ENCODE assay signal across 18 cellular contexts in the genomic region with DNA sequence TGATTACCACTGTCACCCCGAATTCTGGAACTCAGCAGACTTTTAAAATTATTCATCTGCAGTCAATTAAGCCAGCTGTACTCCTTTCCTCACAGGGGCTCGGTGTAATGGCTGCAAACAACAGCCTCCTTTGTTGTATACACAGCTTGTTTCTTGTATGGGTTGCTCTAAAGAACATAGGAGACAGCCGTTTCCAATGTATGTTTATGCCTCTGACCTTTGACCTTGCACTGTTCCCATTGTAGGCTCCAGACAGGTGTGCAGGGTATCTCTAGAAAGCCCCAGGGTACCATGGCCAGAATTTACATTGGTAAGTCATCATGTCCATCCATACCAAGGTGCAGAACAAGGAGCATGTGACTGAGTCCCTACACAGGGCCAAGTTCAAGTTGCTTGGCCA. TPM values are rescaled to one million over a fixed set of nuclear protein-coding genes. Genes with fewer than 3 reads are reported as not detected.
A peak's percentile ranks its signal among the peaks of the same experiment; 100 is the strongest.
DNase-seq lines count a peak whose midpoint lies in the region; ATAC-seq and TF ChIP-seq lines count a peak whose summit lies in the region.
"Had no signal": no experiment of that assay in that cellular context is flagged by ENCODE, and none has a peak within 500 bp of the region (broad histone marks: within the 10 kb centered on the region; RNA-seq: fewer than 3 reads in every experiment).

No MANE protein-coding gene starts in this region.

- intact Hi-C loops in sciatic nerve (cut with DNase I) = no loop called here
- intact Hi-C loops in activated T-helper 1 cell treated with anti-CD3 and anti-CD28 coated beads, Interleukin-12 subunit alpha, Interleukin-12 subunit beta, Interleukin-2, Interleukin-4 antibody, amounts not matched to agents 30 ng/mL and 10 ng/mL and 1 ng/mL, durations not matched to agents 14 hours and 24 hours and 36 hours (cut with micrococcal nuclease) = no loop called here

- H3K27me3 ChIP-seq in HL-60 (ENCODE audit: insufficient read depth, poor library complexity, severe bottlenecking) = no peaks in the 10 kb centered on the region
- H3K27me3 ChIP-seq in MG63 = no peaks in the 10 kb centered on the region
- H3K27me3 ChIP-seq: BE2C had no signal

- ATAC-seq in sciatic nerve = peak; percentile 11
- no peak for ATAC-seq in activated T-cell treated with anti-CD3 and anti-CD28 coated beads, Interleukin-2, amount 50 U/mL, for 4 hours
- ATAC-seq: A549, HCT116 had no signal

- no peak overlapping the region for H3K4me3 ChIP-seq in HL-60 (replicated peaks; ENCODE audit: insufficient read depth, low read length)
- H3K4me3 ChIP-seq in MG63 = no peak overlapping the region
- H3K4me3 ChIP-seq: A549, GM23248 had no signal

- H3K36me3 ChIP-seq in MG63 = no peaks in the 10 kb centered on the region
- H3K36me3 ChIP-seq: BE2C had no signal

- H3K9me3 ChIP-seq in MG63 = no peaks in the 10 kb centered on the region
- H3K9me3 ChIP-seq: A549, BE2C had no signal

- no peak for DNase-seq in HL-60 (ENCODE audit: low read depth in 1 of 2, low spot score in 1 of 2)
- peak; percentile 86 for DNase-seq in NCI-H146 (lab: John Stamatoyannopoulos, UW)
- DNase-seq in SK-MEL-5 (ENCODE audit: low read depth, low spot score) = peak; percentile 15
- DNase-seq in sciatic nerve (ENCODE audit: low spot score) = no peak
- DNase-seq in activated T-cell treated with anti-CD3 and anti-CD28 coated beads, Interleukin-2, amount 50 U/mL, for 4 hours = no peak
- no peak for DNase-seq in MG63
- DNase-seq in hypothalamus (lab: John Stamatoyannopoulos, UW) = no peak
- DNase-seq in activated T-helper 1 cell treated with anti-CD3 and anti-CD28 coated beads, Interleukin-12 subunit alpha, Interleukin-12 subunit beta, Interleukin-2, Interleukin-4 antibody, amounts not matched to agents 30 ng/mL and 10 ng/mL and 1 ng/mL, durations not matched to agents 14 hours and 24 hours and 36 hours (ENCODE audit: low spot score) = no peak
- DNase-seq: BE2C; CD4-positive, alpha-beta memory T cell; COR-L47; DND-41; GF-D8; GM23248 had no signal

- no peaks in the 10 kb centered on the region for H3K36me3 Mint-ChIP-seq in activated T-cell treated with anti-CD3 and anti-CD28 coated beads, Interleukin-2, amount 50 U/mL, for 4 hours (ENCODE audit: insufficient read depth)
- H3K36me3 Mint-ChIP-seq in activated T-helper 1 cell treated with anti-CD3 and anti-CD28 coated beads, Interleukin-12 subunit alpha, Interleukin-12 subunit beta, Interleukin-2, Interleukin-4 antibody, amounts not matched to agents 30 ng/mL and 10 ng/mL and 1 ng/mL, durations not matched to agents 14 hours and 24 hours and 36 hours (ENCODE audit: low read depth) = no peaks in the 10 kb centered on the region
- H3K36me3 Mint-ChIP-seq: CD4-positive, alpha-beta memory T cell; IgD-negative memory B cell had no signal

- peak overlapping the region; percentile 89; the same call in 1 of the 2 replicates for H3K27ac ChIP-seq in HL-60 (replicated peaks)
- H3K27ac ChIP-seq: C4-2B, GM23248 had no signal

- no peak overlapping the region for H3K27ac Mint-ChIP-seq in activated T-helper 1 cell treated with anti-CD3 and anti-CD28 coated beads, Interleukin-12 subunit alpha, Interleukin-12 subunit beta, Interleukin-2, Interleukin-4 antibody, amounts not matched to agents 30 ng/mL and 10 ng/mL and 1 ng/mL, durations not matched to agents 14 hours and 24 hours and 36 hours
- H3K27ac Mint-ChIP-seq: CD4-positive, alpha-beta memory T cell; IgD-negative memory B cell had no signal

- H3K4me3 Mint-ChIP-seq in activated T-cell treated with anti-CD3 and anti-CD28 coated beads, Interleukin-2, amount 50 U/mL, for 4 hours = no peak overlapping the region
- no peak overlapping the region for H3K4me3 Mint-ChIP-seq in activated T-helper 1 cell treated with anti-CD3 and anti-CD28 coated beads, Interleukin-12 subunit alpha, Interleukin-12 subunit beta, Interleukin-2, Interleukin-4 antibody, amounts not matched to agents 30 ng/mL and 10 ng/mL and 1 ng/mL, durations not matched to agents 14 hours and 24 hours and 36 hours
- H3K4me3 Mint-ChIP-seq: CD4-positive, alpha-beta memory T cell; IgD-negative memory B cell had no signal

- no peaks in the 10 kb centered on the region for H3K4me1 Mint-ChIP-seq in activated T-cell treated with anti-CD3 and anti-CD28 coated beads, Interleukin-2, amount 50 U/mL, for 4 hours (ENCODE audit: low read depth)
- H3K4me1 Mint-ChIP-seq in activated T-helper 1 cell treated with anti-CD3 and anti-CD28 coated beads, Interleukin-12 subunit alpha, Interleukin-12 subunit beta, Interleukin-2, Interleukin-4 antibody, amounts not matched to agents 30 ng/mL and 10 ng/mL and 1 ng/mL, durations not matched to agents 14 hours and 24 hours and 36 hours (ENCODE audit: low read depth) = no peaks in the 10 kb centered on the region
- H3K4me1 Mint-ChIP-seq: CD4-positive, alpha-beta memory T cell; IgD-negative memory B cell had no signal

- H3K9me3 Mint-ChIP-seq in activated T-cell treated with anti-CD3 and anti-CD28 coated beads, Interleukin-2, amount 50 U/mL, for 4 hours = no peaks in the 10 kb centered on the region
- H3K9me3 Mint-ChIP-seq in activated T-helper 1 cell treated with anti-CD3 and anti-CD28 coated beads, Interleukin-12 subunit alpha, Interleukin-12 subunit beta, Interleukin-2, Interleukin-4 antibody, amounts not matched to agents 30 ng/mL and 10 ng/mL and 1 ng/mL, durations not matched to agents 14 hours and 24 hours and 36 hours = no peaks in the 10 kb centered on the region
- H3K9me3 Mint-ChIP-seq: CD4-positive, alpha-beta memory T cell; IgD-negative memory B cell had no signal

- in situ Hi-C loops in SK-MEL-5 (cut with HindIII; ENCODE audit: low pct_unique_long_range_greater_than_20kb, low sequenced_read_pairs) = no loop called here

- H3K27me3 Mint-ChIP-seq in activated T-cell treated with anti-CD3 and anti-CD28 coated beads, Interleukin-2, amount 50 U/mL, for 4 hours (ENCODE audit: low read depth) = peaks cover 11% of the 10 kb centered on the region
- H3K27me3 Mint-ChIP-seq in activated T-helper 1 cell treated with anti-CD3 and anti-CD28 coated beads, Interleukin-12 subunit alpha, Interleukin-12 subunit beta, Interleukin-2, Interleukin-4 antibody, amounts not matched to agents 30 ng/mL and 10 ng/mL and 1 ng/mL, durations not matched to agents 14 hours and 24 hours and 36 hours (ENCODE audit: insufficient read depth) = peaks cover 8% of the 10 kb centered on the region
- H3K27me3 Mint-ChIP-seq: IgD-negative memory B cell had no signal

- TF ChIP-seq CTCF in HL-60 (IDR thresholded peaks at IDR 0.05; ENCODE audit: insufficient read depth, low read length) = no peak

RNA-seq across cellular contexts. Expression of a gene that starts 11.5 kb away (rescaled TPM):
- total RNA-seq in SK-MEL-5 (2014; rRNA removed; shearing (Covaris generic)) = 38.8 and 39.1 TPM in 2 replicates
- polyA plus RNA-seq in SK-MEL-5 (2015; cell fraction: cytosol; rRNA removed) = 18.0 and 22.3 TPM in 2 replicates
- 38.9 and 44.8 TPM in 2 replicates for polyA plus RNA-seq in SK-MEL-5 (2015; cell fraction: nucleus; rRNA removed)
- total RNA-seq in sciatic nerve = 24.2 TPM
- 1 to 10 TPM; 1.3 to 1.5 (median 1.3) TPM for total RNA-seq in activated T-cell treated with anti-CD3 and anti-CD28 coated beads, Interleukin-2, amount 50 U/mL, for 4 hours
- 16.4 and 22.0 TPM in 2 replicates for total RNA-seq in MG63 (2014; rRNA removed; shearing (Covaris generic); ENCODE audit: low replicate concordance)
- 0.34 and 0.47 TPM in 2 replicates for total RNA-seq in activated T-helper 1 cell treated with anti-CD3 and anti-CD28 coated beads, Interleukin-12 subunit alpha, Interleukin-12 subunit beta, Interleukin-2, Interleukin-4 antibody, amounts not matched to agents 30 ng/mL and 10 ng/mL and 1 ng/mL, durations not matched to agents 14 hours and 24 hours and 36 hours

Comparison
In these comparisons a context has a peak if more than half of its experiments do, and no peak if none do; other contexts are left out.
1. DNase-seq: peak in NCI-H146 (single experiment) and SK-MEL-5 (single experiment); none in HL-60 (0 of 2), sciatic nerve (single experiment), activated T-cell treated with anti-CD3 and anti-CD28 coated beads, Interleukin-2, amount 50 U/mL, for 4 hours (single experiment), MG63 (single experiment), hypothalamus (0 of 51) and activated T-helper 1 cell treated with anti-CD3 and anti-CD28 coated beads, Interleukin-12 subunit alpha, Interleukin-12 subunit beta, Interleukin-2, Interleukin-4 antibody, amounts not matched to agents 30 ng/mL and 10 ng/mL and 1 ng/mL, durations not matched to agents 14 hours and 24 hours and 36 hours (single experiment).